Comparison of ENCODE assay signal across 1 cellular context in genomic region chr11:129423426-129423825, GRCh38.
A peak's percentile ranks its signal among the peaks of the same experiment; 100 is the strongest.
TF ChIP-seq lines count a peak whose summit lies in the region.

No MANE protein-coding gene starts in this region.

TF ChIP-seq in HepG2, 621 proteins besides CTCF, POLR2A, EP300 and RAD21 (continued from another document):
- TF ChIP-seq PAXIP1 (CRISPR knock-in tag; conservative IDR thresholded peaks at IDR 0.05) (peak; percentile 65), PLSCR1 (CRISPR knock-in tag; IDR thresholded peaks at IDR 0.05; ENCODE audit: borderline replicate concordance) (no peak)
TF ChIP-seq in HepG2: peak in this region for 21.
